ENCODE assay signal across 17 cellular contexts in genomic region chr6:72709436-72709835, GRCh38.
DNase-seq lines count a peak whose midpoint lies in the region; ATAC-seq and TF ChIP-seq lines count a peak whose summit lies in the region.
"Had no signal": no experiment of that assay in that cellular context is flagged by ENCODE, and none has a peak within 500 bp of the region (broad histone marks: within the 10 kb centered on the region; RNA-seq: fewer than 3 reads in every experiment).

No MANE protein-coding gene starts in this region.

- no peaks in the 10 kb centered on the region for H3K9me3 ChIP-seq in SK-N-MC (ENCODE audit: low read depth, low read length)

- DNase-seq in EH (ENCODE audit: low read depth) (peak; percentile 47), SK-N-MC (ENCODE audit: low read depth, low spot score) (peak; percentile 16), fibroblast of mammary gland (ENCODE audit: low read depth) (peak; percentile 6), progenitor cell of endocrine pancreas (ENCODE audit: low spot score, unreplicated experiment) (no peak), WTC11 (ENCODE audit: low spot score) (no peak), middle frontal gyrus (ENCODE audit: extremely low spot score, low spot score) (no peak)
- DNase-seq: NCI-H1105 treated with DMSO at 0.1 percent for 48 hours, NCI-H2029 treated with DMSO at 0.1 percent for 48 hours, NCI-H226, NCI-H510A treated with DMSO at 0.1 percent for 48 hours, NCI-H748 treated with DMSO at 0.1 percent for 48 hours, SHP77 treated with DMSO at 0.1 percent for 48 hours, SK-N-SH had no signal

- no peak for ATAC-seq in GM18907 (IDR thresholded peaks at IDR 0.05; ENCODE audit: unreplicated experiment)
- no peak for ATAC-seq in WTC11

- H3K9me3 Mint-ChIP-seq in progenitor cell of endocrine pancreas (ENCODE audit: low read depth) (peaks cover 9% of the 10 kb centered on the region), WTC11 (peaks cover 14% of the 10 kb centered on the region)

- H3K27ac Mint-ChIP-seq in progenitor cell of endocrine pancreas (no peak overlapping the region), WTC11 (no peak overlapping the region)
- H3K27ac Mint-ChIP-seq: CD14-positive monocyte, IgD-negative memory B cell had no signal

- CTCF ChIA-PET in WTC11 (lab: Charles Lee) = no interaction called here

- H3K27ac ChIP-seq in SK-N-MC = no peak overlapping the region
- H3K27ac ChIP-seq: RWPE1 had no signal

- no peak overlapping the region for H3K9ac ChIP-seq in SK-N-MC (ENCODE audit: insufficient read length)
- H3K9ac ChIP-seq: SK-N-SH had no signal

- TF ChIP-seq CTCF in fibroblast of mammary gland (conservative IDR thresholded peaks at IDR 0.05; ENCODE audit: control insufficient read depth, insufficient read depth, low read depth, low read length) = no peak
- no peak for TF ChIP-seq CTCF in progenitor cell of endocrine pancreas (IDR thresholded peaks at IDR 0.05; ENCODE audit: unreplicated experiment)
- no peak for TF ChIP-seq CTCF in WTC11 (IDR thresholded peaks at IDR 0.05)

- POLR2A ChIA-PET in WTC11 (lab: Charles Lee) = no interaction called here

- H3K27me3 Mint-ChIP-seq in progenitor cell of endocrine pancreas = no peaks in the 10 kb centered on the region
- no peaks in the 10 kb centered on the region for H3K27me3 Mint-ChIP-seq in WTC11 (ENCODE audit: low read depth)
- H3K27me3 Mint-ChIP-seq: IgD-negative memory B cell had no signal

- H3K4me1 Mint-ChIP-seq in progenitor cell of endocrine pancreas (ENCODE audit: low read depth) (no peaks in the 10 kb centered on the region), WTC11 (peaks cover 8% of the 10 kb centered on the region)
- H3K4me1 Mint-ChIP-seq: CD14-positive monocyte, IgD-negative memory B cell had no signal

- peaks cover 7% of the 10 kb centered on the region; the same call in 1 of the 2 replicates for H3K36me3 ChIP-seq in SK-N-MC (ENCODE audit: insufficient read depth, low read length)

- H3K36me3 Mint-ChIP-seq in progenitor cell of endocrine pancreas (ENCODE audit: insufficient read depth) = no peaks in the 10 kb centered on the region
- H3K36me3 Mint-ChIP-seq in WTC11 = no peaks in the 10 kb centered on the region

- H3K4me3 ChIP-seq in SK-N-MC (no peak overlapping the region), fibroblast of mammary gland (ENCODE audit: control insufficient read depth, low read depth, low read length) (no peak overlapping the region)

- H3K4me3 Mint-ChIP-seq in progenitor cell of endocrine pancreas (ENCODE audit: low read depth) = no peak overlapping the region
- H3K4me3 Mint-ChIP-seq in WTC11 = no peak overlapping the region
- H3K4me3 Mint-ChIP-seq: CD14-positive monocyte had no signal

TF ChIP-seq in WTC11, 78 proteins besides CTCF, POLR2A, EP300 and RAD21:
- TF ChIP-seq MXD4 (CRISPR knock-in tag; IDR thresholded peaks at IDR 0.05; ENCODE audit: borderline replicate concordance) (no peak), RORB (CRISPR knock-in tag; IDR thresholded peaks at IDR 0.05) (no peak), NR1H2 (CRISPR knock-in tag; IDR thresholded peaks at IDR 0.05) (no peak), ATF6 (CRISPR knock-in tag; IDR thresholded peaks at IDR 0.05) (no peak), GTF2I (CRISPR knock-in tag; conservative IDR thresholded peaks at IDR 0.05) (no peak), FOXP1 (CRISPR knock-in tag; IDR thresholded peaks at IDR 0.05; ENCODE audit: borderline replicate concordance) (no peak)
- TF ChIP-seq, protein P1, sequence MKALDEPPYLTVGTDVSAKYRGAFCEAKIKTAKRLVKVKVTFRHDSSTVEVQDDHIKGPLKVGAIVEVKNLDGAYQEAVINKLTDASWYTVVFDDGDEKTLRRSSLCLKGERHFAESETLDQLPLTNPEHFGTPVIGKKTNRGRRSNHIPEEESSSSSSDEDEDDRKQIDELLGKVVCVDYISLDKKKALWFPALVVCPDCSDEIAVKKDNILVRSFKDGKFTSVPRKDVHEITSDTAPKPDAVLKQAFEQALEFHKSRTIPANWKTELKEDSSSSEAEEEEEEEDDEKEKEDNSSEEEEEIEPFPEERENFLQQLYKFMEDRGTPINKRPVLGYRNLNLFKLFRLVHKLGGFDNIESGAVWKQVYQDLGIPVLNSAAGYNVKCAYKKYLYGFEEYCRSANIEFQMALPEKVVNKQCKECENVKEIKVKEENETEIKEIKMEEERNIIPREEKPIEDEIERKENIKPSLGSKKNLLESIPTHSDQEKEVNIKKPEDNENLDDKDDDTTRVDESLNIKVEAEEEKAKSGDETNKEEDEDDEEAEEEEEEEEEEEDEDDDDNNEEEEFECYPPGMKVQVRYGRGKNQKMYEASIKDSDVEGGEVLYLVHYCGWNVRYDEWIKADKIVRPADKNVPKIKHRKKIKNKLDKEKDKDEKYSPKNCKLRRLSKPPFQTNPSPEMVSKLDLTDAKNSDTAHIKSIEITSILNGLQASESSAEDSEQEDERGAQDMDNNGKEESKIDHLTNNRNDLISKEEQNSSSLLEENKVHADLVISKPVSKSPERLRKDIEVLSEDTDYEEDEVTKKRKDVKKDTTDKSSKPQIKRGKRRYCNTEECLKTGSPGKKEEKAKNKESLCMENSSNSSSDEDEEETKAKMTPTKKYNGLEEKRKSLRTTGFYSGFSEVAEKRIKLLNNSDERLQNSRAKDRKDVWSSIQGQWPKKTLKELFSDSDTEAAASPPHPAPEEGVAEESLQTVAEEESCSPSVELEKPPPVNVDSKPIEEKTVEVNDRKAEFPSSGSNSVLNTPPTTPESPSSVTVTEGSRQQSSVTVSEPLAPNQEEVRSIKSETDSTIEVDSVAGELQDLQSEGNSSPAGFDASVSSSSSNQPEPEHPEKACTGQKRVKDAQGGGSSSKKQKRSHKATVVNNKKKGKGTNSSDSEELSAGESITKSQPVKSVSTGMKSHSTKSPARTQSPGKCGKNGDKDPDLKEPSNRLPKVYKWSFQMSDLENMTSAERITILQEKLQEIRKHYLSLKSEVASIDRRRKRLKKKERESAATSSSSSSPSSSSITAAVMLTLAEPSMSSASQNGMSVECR (CRISPR knock-in tag; IDR thresholded peaks at IDR 0.05; ENCODE audit: borderline replicate concordance) = no peak
- TF ChIP-seq, protein P2, sequence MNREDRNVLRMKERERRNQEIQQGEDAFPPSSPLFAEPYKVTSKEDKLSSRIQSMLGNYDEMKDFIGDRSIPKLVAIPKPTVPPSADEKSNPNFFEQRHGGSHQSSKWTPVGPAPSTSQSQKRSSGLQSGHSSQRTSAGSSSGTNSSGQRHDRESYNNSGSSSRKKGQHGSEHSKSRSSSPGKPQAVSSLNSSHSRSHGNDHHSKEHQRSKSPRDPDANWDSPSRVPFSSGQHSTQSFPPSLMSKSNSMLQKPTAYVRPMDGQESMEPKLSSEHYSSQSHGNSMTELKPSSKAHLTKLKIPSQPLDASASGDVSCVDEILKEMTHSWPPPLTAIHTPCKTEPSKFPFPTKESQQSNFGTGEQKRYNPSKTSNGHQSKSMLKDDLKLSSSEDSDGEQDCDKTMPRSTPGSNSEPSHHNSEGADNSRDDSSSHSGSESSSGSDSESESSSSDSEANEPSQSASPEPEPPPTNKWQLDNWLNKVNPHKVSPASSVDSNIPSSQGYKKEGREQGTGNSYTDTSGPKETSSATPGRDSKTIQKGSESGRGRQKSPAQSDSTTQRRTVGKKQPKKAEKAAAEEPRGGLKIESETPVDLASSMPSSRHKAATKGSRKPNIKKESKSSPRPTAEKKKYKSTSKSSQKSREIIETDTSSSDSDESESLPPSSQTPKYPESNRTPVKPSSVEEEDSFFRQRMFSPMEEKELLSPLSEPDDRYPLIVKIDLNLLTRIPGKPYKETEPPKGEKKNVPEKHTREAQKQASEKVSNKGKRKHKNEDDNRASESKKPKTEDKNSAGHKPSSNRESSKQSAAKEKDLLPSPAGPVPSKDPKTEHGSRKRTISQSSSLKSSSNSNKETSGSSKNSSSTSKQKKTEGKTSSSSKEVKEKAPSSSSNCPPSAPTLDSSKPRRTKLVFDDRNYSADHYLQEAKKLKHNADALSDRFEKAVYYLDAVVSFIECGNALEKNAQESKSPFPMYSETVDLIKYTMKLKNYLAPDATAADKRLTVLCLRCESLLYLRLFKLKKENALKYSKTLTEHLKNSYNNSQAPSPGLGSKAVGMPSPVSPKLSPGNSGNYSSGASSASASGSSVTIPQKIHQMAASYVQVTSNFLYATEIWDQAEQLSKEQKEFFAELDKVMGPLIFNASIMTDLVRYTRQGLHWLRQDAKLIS (CRISPR knock-in tag; IDR thresholded peaks at IDR 0.05; ENCODE audit: borderline replicate concordance) = no peak

Comparison
In these comparisons a context has a peak if more than half of its experiments do, and no peak if none do; other contexts are left out.
1. DNase-seq: peak in EH (single experiment), SK-N-MC (single experiment) and fibroblast of mammary gland (single experiment); none in progenitor cell of endocrine pancreas (single experiment), WTC11 (single experiment) and middle frontal gyrus (single experiment).